ENCODE assay signal across 23 cellular contexts in the genomic region with DNA sequence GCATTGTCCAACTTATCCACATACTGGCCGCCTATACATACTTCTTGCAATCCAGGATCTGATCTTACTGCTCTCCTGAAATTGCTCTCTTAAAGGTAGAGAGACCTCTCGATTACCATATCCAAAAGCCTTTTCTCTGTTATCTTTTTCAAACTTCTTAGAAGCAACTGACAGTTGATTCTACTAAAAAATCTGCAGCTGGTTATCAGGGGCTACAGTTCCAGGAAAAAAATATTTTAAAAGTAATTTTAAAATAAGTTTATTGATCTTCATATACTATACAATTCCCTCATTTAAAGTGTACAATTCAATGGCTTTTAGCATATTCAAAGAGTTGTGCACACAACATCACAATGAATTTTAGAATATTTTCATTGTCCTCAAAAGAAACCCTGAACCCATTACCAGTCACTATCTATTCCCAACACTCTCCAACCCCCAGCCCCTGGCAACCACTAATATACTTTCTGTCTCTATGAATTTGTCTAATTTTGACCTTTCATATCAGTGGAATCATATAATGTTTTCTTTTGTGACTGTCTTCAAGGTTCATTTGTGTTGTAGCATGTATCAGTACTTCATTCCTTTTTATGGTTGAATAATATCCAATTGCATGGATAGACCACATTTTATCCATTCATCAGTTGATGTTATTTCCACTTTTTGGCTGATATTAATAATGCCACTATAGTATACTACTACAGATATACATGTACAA.
"Had no signal": no experiment of that assay in that cellular context is flagged by ENCODE, and none has a peak within 500 bp of the region (broad histone marks: within the 10 kb centered on the region; RNA-seq: fewer than 3 reads in every experiment).

No MANE protein-coding gene starts in this region.

- FAIRE-seq: endothelial cell of umbilical vein, frontal cortex, islet of Langerhans had no signal

- H3K27me3 ChIP-seq: neutrophil, sigmoid colon, stomach had no signal

- H3K4me3 ChIP-seq: coronary artery, heart right ventricle, psoas muscle, sigmoid colon, skin epidermis, stomach, thoracic aorta had no signal

- ATAC-seq: esophagus mucosa; heart right ventricle; naive thymus-derived CD8-positive, alpha-beta T cell; psoas muscle had no signal

- H3K9me3 ChIP-seq: heart right ventricle, neutrophil, psoas muscle, sigmoid colon, stomach, thoracic aorta had no signal

- H3K27ac ChIP-seq: coronary artery, heart right ventricle, neutrophil, psoas muscle, sigmoid colon, skin epidermis, stomach, thoracic aorta had no signal

- H3K4me1 ChIP-seq: heart right ventricle, psoas muscle, sigmoid colon, stomach had no signal

- H3K36me3 ChIP-seq: neutrophil, sigmoid colon, thoracic aorta had no signal

- DNase-seq: effector CD4-positive, alpha-beta T cell; endodermal cell; heart right ventricle; hypothalamus; kidney glomerular epithelial cell; mammary epithelial cell; naive thymus-derived CD8-positive, alpha-beta T cell; psoas muscle; retina; sigmoid colon; stimulated activated CD4-positive, alpha-beta T cell treated with anti-CD3 and anti-CD28 coated beads, Interleukin-12 subunit alpha, Interleukin-12 subunit beta, amount 100 ng/mL, for 4 hours; stimulated activated naive CD4-positive, alpha-beta T cell; stomach; substantia nigra; trophoblast cell had no signal
